31 cellular contexts compared by ENCODE assay signal in genomic region chr6:15818491-15818890, GRCh38.
"Had no signal": no experiment of that assay in that cellular context is flagged by ENCODE, and none has a peak within 500 bp of the region (broad histone marks: within the 10 kb centered on the region; RNA-seq: fewer than 3 reads in every experiment).

No MANE protein-coding gene starts in this region.

- ATAC-seq: activated naive CD8-positive, alpha-beta T cell treated with anti-CD3 and anti-CD28 coated beads, Interleukin-2, amount 50 U/mL, for 24 hours; activated T-cell treated with anti-CD3 and anti-CD28 coated beads, Interleukin-2, amount 50 U/mL, for 4 hours; activated T-cell treated with anti-CD3 and anti-CD28 coated beads, Interleukin-2, amount 50 U/mL, for 72 hours; activated T-helper 17 cell treated with anti-CD3 and anti-CD28 coated beads, Interleukin-2, amount 50 U/mL, for 72 hours; body of pancreas had no signal

- H3K36me3 ChIP-seq: adrenal gland, ascending aorta, brain microvascular endothelial cell, breast epithelium, cardiac muscle cell had no signal

- H3K4me3 ChIP-seq: adrenal gland, ascending aorta, body of pancreas, breast epithelium, cardiac muscle cell had no signal

- DNase-seq: activated effector memory CD4-positive, alpha-beta T cell treated with anti-CD3 and anti-CD28 coated beads, Interleukin-2, amount 50 U/mL, for 16 hours; activated effector memory CD4-positive, alpha-beta T cell treated with Interleukin-2 at 50 U/mL for 16 hours; activated gamma-delta T cell; activated gamma-delta T cell treated with Interleukin-2 at 50 U/mL for 16 hours; activated naive CD4-positive, alpha-beta T cell; activated naive CD4-positive, alpha-beta T cell treated with anti-CD3 and anti-CD28 coated beads for 36 hours; activated naive CD4-positive, alpha-beta T cell treated with anti-CD3 and anti-CD28 coated beads, Interleukin-2, amount 10 ng/mL, durations not matched to agents 7 days and 5 days; activated naive CD4-positive, alpha-beta T cell treated with anti-CD3 and anti-CD28 coated beads, Interleukin-2, amount 50 U/mL, for 16 hours; activated naive CD4-positive, alpha-beta T cell treated with Interleukin-2 at 50 U/mL for 16 hours; activated naive CD8-positive, alpha-beta T cell treated with anti-CD3 and anti-CD28 coated beads for 36 hours; activated naive CD8-positive, alpha-beta T cell treated with anti-CD3 and anti-CD28 coated beads, Interleukin-2, amount 10 ng/mL, durations not matched to agents 7 days and 5 days; activated naive CD8-positive, alpha-beta T cell treated with anti-CD3 and anti-CD28 coated beads, Interleukin-2, amount 50 U/mL, for 24 hours; activated T-cell treated with anti-CD3 and anti-CD28 coated beads, Interleukin-2, amount 50 U/mL, for 1 hour; activated T-cell treated with anti-CD3 and anti-CD28 coated beads, Interleukin-2, amount 50 U/mL, for 24 hours; activated T-cell treated with anti-CD3 and anti-CD28 coated beads, Interleukin-2, amount 50 U/mL, for 4 hours; activated T-cell treated with anti-CD3 and anti-CD28 coated beads, Interleukin-2, amount 50 U/mL, for 48 hours; activated T-cell treated with anti-CD3 and anti-CD28 coated beads, Interleukin-2, amount 50 U/mL, for 72 hours; adrenal gland; amniotic stem cell; amygdala; anterior cingulate cortex; aorta; body of pancreas; brain microvascular endothelial cell; caudate nucleus; central memory CD4-positive, alpha-beta T cell; cerebellar nuclear complex had no signal

- H3K9me3 ChIP-seq: adrenal gland, ascending aorta, body of pancreas, breast epithelium had no signal

- H3K4me1 ChIP-seq: adrenal gland, ascending aorta, body of pancreas, breast epithelium had no signal

- H3K27ac ChIP-seq: adrenal gland, ascending aorta, body of pancreas, brain microvascular endothelial cell, breast epithelium, cardiac muscle cell had no signal

- H3K27me3 ChIP-seq: adrenal gland, ascending aorta, body of pancreas, brain microvascular endothelial cell, breast epithelium, cardiac muscle cell had no signal
